Comparison of ENCODE assay signal across 8 cellular contexts in the genomic region with DNA sequence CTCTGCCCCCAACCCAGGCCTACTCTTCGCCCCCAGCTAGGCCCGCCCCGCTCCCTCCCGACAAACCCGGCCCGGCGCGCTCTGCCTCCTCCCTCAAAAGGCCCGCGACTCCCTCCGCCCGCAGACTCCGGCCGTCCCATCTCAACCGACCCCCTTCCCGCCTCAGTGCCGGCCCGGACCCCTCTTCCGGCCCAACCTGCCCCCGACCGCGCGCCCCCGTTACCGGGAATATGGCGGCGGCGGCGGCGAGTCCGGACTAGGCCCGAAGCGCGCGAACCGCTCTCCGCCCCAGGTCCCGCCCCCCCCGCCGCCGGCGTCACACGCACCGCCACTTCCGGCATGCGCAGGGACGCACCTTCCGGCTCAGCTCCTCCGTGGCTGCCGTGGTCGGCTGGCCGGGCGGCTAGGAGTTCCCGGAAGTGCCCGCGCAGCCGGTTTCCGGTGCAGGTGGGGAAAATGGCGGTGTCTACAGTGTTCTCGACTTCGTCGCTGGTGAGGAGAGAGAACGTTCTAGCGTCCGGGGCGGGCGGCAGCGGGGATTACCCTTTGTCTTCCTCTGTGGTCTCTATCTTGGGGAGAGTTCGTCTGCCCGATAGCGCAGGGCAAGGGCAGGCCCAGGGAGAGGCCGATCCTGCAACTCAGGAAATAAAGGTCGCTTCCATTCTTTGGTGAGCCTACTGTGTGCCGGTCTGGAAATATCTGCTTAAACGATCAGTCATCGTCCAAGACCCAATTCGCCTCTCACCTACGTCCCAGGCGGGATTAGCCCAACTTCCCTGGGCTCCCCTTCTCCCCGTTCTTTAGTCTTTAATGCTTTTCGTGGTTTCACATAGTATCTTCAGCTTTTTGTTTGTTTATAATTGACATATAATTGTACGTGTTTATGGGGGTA. TPM values are rescaled to one million over a fixed set of nuclear protein-coding genes. Genes with fewer than 3 reads are reported as not detected.
DNase-seq lines count a peak whose midpoint lies in the region; ATAC-seq and TF ChIP-seq lines count a peak whose summit lies in the region.

A gene with protein sequence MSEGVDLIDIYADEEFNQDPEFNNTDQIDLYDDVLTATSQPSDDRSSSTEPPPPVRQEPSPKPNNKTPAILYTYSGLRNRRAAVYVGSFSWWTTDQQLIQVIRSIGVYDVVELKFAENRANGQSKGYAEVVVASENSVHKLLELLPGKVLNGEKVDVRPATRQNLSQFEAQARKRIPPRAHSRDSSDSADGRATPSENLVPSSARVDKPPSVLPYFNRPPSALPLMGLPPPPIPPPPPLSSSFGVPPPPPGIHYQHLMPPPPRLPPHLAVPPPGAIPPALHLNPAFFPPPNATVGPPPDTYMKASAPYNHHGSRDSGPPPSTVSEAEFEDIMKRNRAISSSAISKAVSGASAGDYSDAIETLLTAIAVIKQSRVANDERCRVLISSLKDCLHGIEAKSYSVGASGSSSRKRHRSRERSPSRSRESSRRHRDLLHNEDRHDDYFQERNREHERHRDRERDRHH (minus strand): TSS at position 285 of the 892 bp plus-strand sequence. CDS start 740 bp downstream, outside the sequence.
SDHAF2 (plus strand) TSS at position 434 of the 892 bp plus-strand sequence; CDS start at position 457, 23 bp downstream.

- peak within 1 kb of the TSS; percentile 92 for H3K4me3 ChIP-seq in OCI-LY3 (ENCODE audit: low read length)

- H2AFZ ChIP-seq in OCI-LY3 (ENCODE audit: low read depth, low read length) = peak within 1 kb of the TSS; percentile 56; the same call in 1 of the 2 replicates

- H3K4me3 Mint-ChIP-seq in endothelial cell (ENCODE audit: unreplicated experiment) (peak within 1 kb of the TSS; percentile 97), mesothelial cell of epicardium (peak within 1 kb of the TSS; percentile 92)

- ATAC-seq in GM21515 (IDR thresholded peaks at IDR 0.05; ENCODE audit: unreplicated experiment) = peak; percentile 77

- H4K20me1 ChIP-seq in OCI-LY3 (ENCODE audit: insufficient read depth, low read length) = 0 out of 2 replicates have a peak, but pooled peaks cover 6% of the 10 kb centered on the region

- DNase-seq in D341Med (ENCODE audit: low spot score) (peak; percentile 97), HuH-7.5 (ENCODE audit: low spot score) (peak; percentile 97), endothelial cell (ENCODE audit: low spot score) (peak; percentile 99), mesothelial cell of epicardium (ENCODE audit: low spot score in 2 of 2, unreplicated experiment in 2 of 2) (peak; percentile 97)
- peak; percentile 99 for DNase-seq in activated CD8-positive, alpha-beta memory T cell treated with anti-CD3 and anti-CD28 coated beads, Interleukin-2, amount 50 U/mL, for 48 hours
- peak; percentile 93 to 97 for DNase-seq in stimulated activated CD8-positive, alpha-beta memory T cell treated with anti-CD3 and anti-CD28 coated beads, Interleukin-15, amount 100 ng/mL, for 4 hours (ENCODE audit: low read depth in 2 of 2)

- no peaks in the 10 kb centered on the region for H3K9me3 ChIP-seq in OCI-LY3 (ENCODE audit: insufficient read depth, low read length)

- peak within 1 kb of the TSS; percentile 99 for H3K27ac Mint-ChIP-seq in endothelial cell (ENCODE audit: unreplicated experiment)
- H3K27ac Mint-ChIP-seq in mesothelial cell of epicardium = peak within 1 kb of the TSS; percentile 98

- H3K27me3 Mint-ChIP-seq in endothelial cell (ENCODE audit: unreplicated experiment) = peaks cover 12% of the 10 kb centered on the region
- H3K27me3 Mint-ChIP-seq in mesothelial cell of epicardium (ENCODE audit: low read depth) = no peaks in the 10 kb centered on the region

- no peaks in the 10 kb centered on the region for H3K27me3 ChIP-seq in OCI-LY3 (ENCODE audit: low read depth, low read length)

- H3K4me1 Mint-ChIP-seq in endothelial cell (ENCODE audit: unreplicated experiment) (peaks cover 19% of the 10 kb centered on the region), mesothelial cell of epicardium (peaks cover 20% of the 10 kb centered on the region)

- H3K9ac ChIP-seq in OCI-LY3 (ENCODE audit: low read length) = peak within 1 kb of the TSS; percentile 89

- no peaks in the 10 kb centered on the region for H3K9me3 Mint-ChIP-seq in endothelial cell (ENCODE audit: unreplicated experiment)
- no peaks in the 10 kb centered on the region for H3K9me3 Mint-ChIP-seq in mesothelial cell of epicardium

- peaks cover 94% of the 10 kb centered on the region for H3K79me2 ChIP-seq in OCI-LY3 (ENCODE audit: low read length)

- peaks cover 16% of the 10 kb centered on the region for H3K4me1 ChIP-seq in OCI-LY3 (ENCODE audit: low read length)

- peaks cover 38% of the 10 kb centered on the region for H3K36me3 Mint-ChIP-seq in endothelial cell (ENCODE audit: low read depth, unreplicated experiment)
- peaks cover 21% of the 10 kb centered on the region for H3K36me3 Mint-ChIP-seq in mesothelial cell of epicardium

- peak within 1 kb of the TSS; percentile 84 for H3K27ac ChIP-seq in OCI-LY3 (ENCODE audit: low read length)

- peaks cover 43% of the 10 kb centered on the region for H3K36me3 ChIP-seq in OCI-LY3 (replicated peaks; ENCODE audit: low read depth, low read length)

- TF ChIP-seq CTCF in OCI-LY3 (IDR thresholded peaks at IDR 0.05; ENCODE audit: low read depth, low read length) = no peak
- TF ChIP-seq CTCF in endothelial cell (IDR thresholded peaks at IDR 0.05; ENCODE audit: unreplicated experiment) = peak; percentile 9
- no peak for TF ChIP-seq CTCF in mesothelial cell of epicardium (IDR thresholded peaks at IDR 0.05; ENCODE audit: unreplicated experiment)

- H3K4me2 ChIP-seq in OCI-LY3 (ENCODE audit: low read length) = peak within 1 kb of the TSS; percentile 90

RNA-seq across cellular contexts. Expression of the first gene that starts in this region (rescaled TPM):
- 79.5 TPM for total RNA-seq in endothelial cell (ENCODE audit: unreplicated experiment)
- 107 to 116 TPM (median 112 TPM) in 3 replicates for total RNA-seq in mesothelial cell of epicardium

RNA-seq across cellular contexts. Expression of gene SDHAF2, which starts in this region (rescaled TPM):
- 47.2 TPM for total RNA-seq in endothelial cell (ENCODE audit: unreplicated experiment)
- 36.1 to 38.9 TPM (median 38.0 TPM) in 3 replicates for total RNA-seq in mesothelial cell of epicardium

Comparison
In these comparisons a context has a peak if more than half of its experiments do, and no peak if none do; other contexts are left out.
1. Peak in every context shown above with its lines: DNase-seq, ATAC-seq, H3K4me3 ChIP-seq and H3K27ac ChIP-seq.